ENCODE assay signal across 1 cellular context in the genomic region with DNA sequence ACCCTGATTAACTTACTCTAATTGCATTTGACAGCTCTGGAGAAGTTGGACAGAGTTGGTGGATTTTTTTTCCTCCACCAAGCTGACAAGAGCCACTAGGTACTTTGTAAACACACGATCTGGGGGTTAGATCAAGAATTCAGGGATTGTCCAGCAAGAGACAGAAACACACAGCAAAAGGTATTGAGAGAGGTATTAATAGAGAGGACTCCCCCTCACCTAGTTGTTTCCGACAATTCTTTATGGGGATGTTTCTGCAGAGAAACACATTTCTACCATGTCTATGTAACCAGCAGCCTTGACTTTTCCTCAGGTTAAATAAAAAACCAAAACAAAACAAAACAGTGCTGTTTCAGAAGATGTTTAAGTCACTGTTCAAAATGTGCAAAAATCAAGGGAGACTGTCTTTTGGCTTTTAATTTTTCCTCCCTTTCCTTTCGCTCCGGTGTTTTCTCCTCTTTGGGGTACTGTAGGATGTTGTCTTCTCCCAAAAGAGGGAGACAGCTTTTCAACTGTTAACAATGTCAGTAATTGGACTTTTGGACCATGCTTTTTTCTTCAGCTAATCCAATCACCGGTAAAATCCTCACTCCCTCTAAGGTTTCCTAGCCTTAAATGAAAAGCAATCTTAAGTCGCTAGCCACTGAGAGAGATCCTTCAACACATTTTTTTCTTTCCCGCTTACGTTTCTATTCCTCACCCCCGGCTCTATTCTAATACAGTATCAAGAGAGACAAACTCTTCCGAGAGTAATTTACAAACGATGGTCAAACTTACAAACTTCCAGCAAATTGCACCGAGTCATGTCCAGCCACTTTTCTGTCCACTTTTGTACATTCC.
TF ChIP-seq lines count a peak whose summit lies in the region.

No MANE protein-coding gene starts in this region.

TF ChIP-seq in HepG2, 621 proteins besides CTCF, POLR2A, EP300 and RAD21 (continued from another document):
- TF ChIP-seq, protein P1, sequence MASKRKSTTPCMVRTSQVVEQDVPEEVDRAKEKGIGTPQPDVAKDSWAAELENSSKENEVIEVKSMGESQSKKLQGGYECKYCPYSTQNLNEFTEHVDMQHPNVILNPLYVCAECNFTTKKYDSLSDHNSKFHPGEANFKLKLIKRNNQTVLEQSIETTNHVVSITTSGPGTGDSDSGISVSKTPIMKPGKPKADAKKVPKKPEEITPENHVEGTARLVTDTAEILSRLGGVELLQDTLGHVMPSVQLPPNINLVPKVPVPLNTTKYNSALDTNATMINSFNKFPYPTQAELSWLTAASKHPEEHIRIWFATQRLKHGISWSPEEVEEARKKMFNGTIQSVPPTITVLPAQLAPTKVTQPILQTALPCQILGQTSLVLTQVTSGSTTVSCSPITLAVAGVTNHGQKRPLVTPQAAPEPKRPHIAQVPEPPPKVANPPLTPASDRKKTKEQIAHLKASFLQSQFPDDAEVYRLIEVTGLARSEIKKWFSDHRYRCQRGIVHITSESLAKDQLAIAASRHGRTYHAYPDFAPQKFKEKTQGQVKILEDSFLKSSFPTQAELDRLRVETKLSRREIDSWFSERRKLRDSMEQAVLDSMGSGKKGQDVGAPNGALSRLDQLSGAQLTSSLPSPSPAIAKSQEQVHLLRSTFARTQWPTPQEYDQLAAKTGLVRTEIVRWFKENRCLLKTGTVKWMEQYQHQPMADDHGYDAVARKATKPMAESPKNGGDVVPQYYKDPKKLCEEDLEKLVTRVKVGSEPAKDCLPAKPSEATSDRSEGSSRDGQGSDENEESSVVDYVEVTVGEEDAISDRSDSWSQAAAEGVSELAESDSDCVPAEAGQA (IDR thresholded peaks at IDR 0.05; ENCODE audit: low read depth) = no peak
- TF ChIP-seq, protein P1 (CRISPR knock-in tag; IDR thresholded peaks at IDR 0.05; ENCODE audit: borderline replicate concordance) = no peak
- TF ChIP-seq MEF2D (CRISPR knock-in tag; IDR thresholded peaks at IDR 0.05) = no peak
- TF ChIP-seq RXRA (CRISPR knock-in tag; IDR thresholded peaks at IDR 0.05) = no peak
- 0 out of 2 replicates have a peak, but pooled peaks have one; percentile 0 for TF ChIP-seq KAT7 (CRISPR knock-in tag; IDR thresholded peaks at IDR 0.05; ENCODE audit: borderline replicate concordance)
- TF ChIP-seq, protein P2, sequence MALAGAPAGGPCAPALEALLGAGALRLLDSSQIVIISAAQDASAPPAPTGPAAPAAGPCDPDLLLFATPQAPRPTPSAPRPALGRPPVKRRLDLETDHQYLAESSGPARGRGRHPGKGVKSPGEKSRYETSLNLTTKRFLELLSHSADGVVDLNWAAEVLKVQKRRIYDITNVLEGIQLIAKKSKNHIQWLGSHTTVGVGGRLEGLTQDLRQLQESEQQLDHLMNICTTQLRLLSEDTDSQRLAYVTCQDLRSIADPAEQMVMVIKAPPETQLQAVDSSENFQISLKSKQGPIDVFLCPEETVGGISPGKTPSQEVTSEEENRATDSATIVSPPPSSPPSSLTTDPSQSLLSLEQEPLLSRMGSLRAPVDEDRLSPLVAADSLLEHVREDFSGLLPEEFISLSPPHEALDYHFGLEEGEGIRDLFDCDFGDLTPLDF (CRISPR knock-in tag; IDR thresholded peaks at IDR 0.05) = 0 out of 2 replicates have a peak, but pooled peaks have one; percentile 42
- peak; percentile 25; the same call in 1 of the 2 replicates for TF ChIP-seq NCOR1 (IDR thresholded peaks at IDR 0.05; ENCODE audit: borderline replicate concordance, low read length)
